10 cellular contexts compared by ENCODE assay signal in the genomic region with DNA sequence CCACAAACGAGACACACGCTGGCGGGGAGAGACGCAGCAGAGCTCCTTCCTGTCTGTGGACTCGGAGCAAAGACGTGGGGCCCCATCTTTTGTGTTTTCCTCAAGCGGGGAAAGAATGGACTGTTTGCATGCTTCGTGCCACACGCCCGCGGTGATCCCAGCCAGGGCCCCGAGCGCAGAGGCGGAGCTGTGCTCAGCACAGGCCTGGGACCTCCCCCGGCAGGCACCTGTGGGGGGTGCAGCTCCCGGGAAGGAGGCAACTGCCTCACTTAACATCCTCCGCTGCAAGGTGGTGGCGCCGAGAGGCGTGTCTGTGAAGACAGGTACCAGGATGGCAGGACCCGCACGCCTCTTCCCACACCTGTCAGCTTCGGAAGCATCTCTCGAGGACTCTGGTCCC. TPM values are rescaled to one million over a fixed set of nuclear protein-coding genes. Genes with fewer than 3 reads are reported as not detected.
A peak's percentile ranks its signal among the peaks of the same experiment; 100 is the strongest.
DNase-seq lines count a peak whose midpoint lies in the region; ATAC-seq and TF ChIP-seq lines count a peak whose summit lies in the region.
"Had no signal": no experiment of that assay in that cellular context is flagged by ENCODE, and none has a peak within 500 bp of the region (broad histone marks: within the 10 kb centered on the region; RNA-seq: fewer than 3 reads in every experiment).

No MANE protein-coding gene starts in this region.

- no peaks in the 10 kb centered on the region for H3F3A ChIP-seq in SK-N-SH (replicated peaks; ENCODE audit: insufficient read depth)

- H3K27ac ChIP-seq in SK-N-SH (ENCODE audit: low read depth in 2 of 2, low read length in 1 of 2) = no peak overlapping the region
- H3K27ac ChIP-seq in upper lobe of right lung = no peak overlapping the region
- H3K27ac ChIP-seq in stomach = no peak overlapping the region
- H3K27ac ChIP-seq in spleen = no peak overlapping the region

- H3K27me3 ChIP-seq in SK-N-SH (ENCODE audit: insufficient read depth) (peaks cover 24% of the 10 kb centered on the region), upper lobe of right lung (peaks cover 14% of the 10 kb centered on the region), stomach (peaks cover 0 to 83% (median 14%) of the 10 kb centered on the region in 3 donors), spleen (replicated peaks in 1 of 7) (peaks cover 0 to 57% (median 14%) of the 10 kb centered on the region in 7 donors)

- 63% methylated on average over 5 of the region's 24 CpGs for WGBS in SK-N-SH (ENCODE audit: low lambda C conversion rate)
- 6 to 20% (median 11%) methylated on average over 12 to 24 of the region's 24 CpGs for WGBS in stomach, 5 donors
- 0 to 20% (median 17%) methylated on average over 6 to 24 of the region's 24 CpGs for WGBS in spleen, 5 donors

- no peak overlapping the region for H3K27ac Mint-ChIP-seq in activated naive CD4-positive, alpha-beta T cell treated with anti-CD3 and anti-CD28 coated beads, Interleukin-2, amount 10 ng/mL, durations not matched to agents 7 days and 5 days

- H3K9me3 ChIP-seq in SK-N-SH = no peaks in the 10 kb centered on the region
- H3K9me3 ChIP-seq in upper lobe of right lung = no peaks in the 10 kb centered on the region
- H3K9me3 ChIP-seq in stomach = no peaks in the 10 kb centered on the region
- no peaks in the 10 kb centered on the region for H3K9me3 ChIP-seq in spleen

- POLR2A ChIA-PET in SK-N-SH (lab: Yijun Ruan, JAX) = no interaction called here

- H3K4me3 ChIP-seq in SK-N-SH (ENCODE audit: low read depth in 2 of 2, low read length in 1 of 2) (no peak overlapping the region), upper lobe of right lung (no peak overlapping the region), stomach (no peak overlapping the region), spleen (peak overlapping the region in 1 of 8 donors; percentile 36)

- H2AFZ ChIP-seq in SK-N-SH (ENCODE audit: low read depth) = no peak overlapping the region

- no peaks in the 10 kb centered on the region for H3K9me2 ChIP-seq in SK-N-SH

- peaks cover 64% of the 10 kb centered on the region for H3K27me3 Mint-ChIP-seq in activated naive CD4-positive, alpha-beta T cell treated with anti-CD3 and anti-CD28 coated beads, Interleukin-2, amount 10 ng/mL, durations not matched to agents 7 days and 5 days

- H3K9me3 Mint-ChIP-seq in activated naive CD4-positive, alpha-beta T cell treated with anti-CD3 and anti-CD28 coated beads, Interleukin-2, amount 10 ng/mL, durations not matched to agents 7 days and 5 days = peaks cover under 1% of the 10 kb centered on the region

- TF ChIP-seq POLR2A in stomach (IDR thresholded peaks at IDR 0.05) (no peak), spleen (IDR thresholded peaks at IDR 0.05) (no peak)

- ATAC-seq in SK-N-SH treated with all-trans-retinoic acid at 6 μM for 48 hours (peak; percentile 48), upper lobe of right lung (peak; percentile 38)

- no peak overlapping the region for H3K9ac ChIP-seq in SK-N-SH

- CTCF ChIA-PET in SK-N-SH (lab: Yijun Ruan, JAX) = interaction anchor here (1.1 to 3.0 kb wide), 4 partner anchors 18 to 217 kb away, joined by 3 to 14 read pairs (median 4); partner anchors contain the start of gene INPP5K
- CTCF ChIA-PET in activated naive CD4-positive, alpha-beta T cell treated with anti-CD3 and anti-CD28 coated beads, Interleukin-2, amount 10 ng/mL, durations not matched to agents 7 days and 5 days (lab: Charles Lee) = interaction anchor here (1.6 to 1.7 kb wide), 2 partner anchors 34 to 176 kb away, joined by 4 to 10 read pairs; no protein-coding TSS in a partner anchor

- intact Hi-C loops in upper lobe of right lung (cut with DNase I) = no loop called here
- intact Hi-C loops in stomach (cut with DNase I; ENCODE audit: low total_unique reads) = no loop called here
- intact Hi-C loops in spleen (cut with DNase I; ENCODE audit: low total_unique reads) = no loop called here

- H3K79me2 ChIP-seq in SK-N-SH (ENCODE audit: insufficient read depth) = no peaks in the 10 kb centered on the region

- no peak overlapping the region for H3K4me2 ChIP-seq in SK-N-SH

- DNase-seq in SK-N-SH (no peak), mucosa of gallbladder (ENCODE audit: low spot score) (peak; percentile 14), upper lobe of right lung (peak; percentile 70), DMS79 (lab: John Stamatoyannopoulos, UW) (no peak), stomach (no peak), spleen (no peak)
- DNase-seq in activated naive CD4-positive, alpha-beta T cell treated with anti-CD3 and anti-CD28 coated beads, Interleukin-2, amount 10 ng/mL, durations not matched to agents 7 days and 5 days = peak; percentile 64
- DNase-seq: NCI-H510A treated with DMSO at 0.1 percent for 48 hours had no signal

- no peak for TF ChIP-seq EP300 in SK-N-SH (IDR thresholded peaks at IDR 0.05; ENCODE audit: borderline replicate concordance in 1 of 2, low read depth in 1 of 2, low read length in 1 of 2)
- no peak for TF ChIP-seq EP300 in stomach (IDR thresholded peaks at IDR 0.05)

- TF ChIP-seq RAD21 in SK-N-SH (IDR thresholded peaks at IDR 0.05; ENCODE audit: low read length) = no peak

- H3K4me1 ChIP-seq in SK-N-SH (ENCODE audit: control insufficient read depth in 1 of 2, insufficient read depth in 2 of 2, low read depth in 1 of 2, low read length in 1 of 2) = no peaks in the 10 kb centered on the region; a peak in 1 of 4 replicates
- H3K4me1 ChIP-seq in upper lobe of right lung = no peaks in the 10 kb centered on the region
- peaks cover 0 to 12% (median 10%) of the 10 kb centered on the region in 4 donors for H3K4me1 ChIP-seq in stomach
- peaks cover 0 to 44% (median 29%) of the 10 kb centered on the region in 6 donors for H3K4me1 ChIP-seq in spleen

- H3K4me3 Mint-ChIP-seq in activated naive CD4-positive, alpha-beta T cell treated with anti-CD3 and anti-CD28 coated beads, Interleukin-2, amount 10 ng/mL, durations not matched to agents 7 days and 5 days = no peak overlapping the region

- H3K36me3 ChIP-seq in SK-N-SH (replicated peaks in 1 of 2; ENCODE audit: control insufficient read depth in 1 of 2, insufficient read depth in 2 of 2, low read length in 1 of 2) (no peaks in the 10 kb centered on the region), upper lobe of right lung (no peaks in the 10 kb centered on the region), stomach (no peaks in the 10 kb centered on the region), spleen (no peaks in the 10 kb centered on the region)

- peaks cover 68% of the 10 kb centered on the region for H3K4me1 Mint-ChIP-seq in activated naive CD4-positive, alpha-beta T cell treated with anti-CD3 and anti-CD28 coated beads, Interleukin-2, amount 10 ng/mL, durations not matched to agents 7 days and 5 days

- TF ChIP-seq CTCF in SK-N-SH (IDR thresholded peaks at IDR 0.05) (no peak), upper lobe of right lung (IDR thresholded peaks at IDR 0.05) (no peak), stomach (IDR thresholded peaks at IDR 0.05) (no peak), spleen (IDR thresholded peaks at IDR 0.05 in 8 of 11, conservative IDR thresholded peaks at IDR 0.05 in 3 of 11) (no peak)

- no peaks in the 10 kb centered on the region for H4K20me1 ChIP-seq in SK-N-SH (ENCODE audit: insufficient read depth)

- peaks cover 9% of the 10 kb centered on the region for H3K36me3 Mint-ChIP-seq in activated naive CD4-positive, alpha-beta T cell treated with anti-CD3 and anti-CD28 coated beads, Interleukin-2, amount 10 ng/mL, durations not matched to agents 7 days and 5 days

TF ChIP-seq in SK-N-SH treated with all-trans-retinoic acid at 6 μM for 48 hours, 23 proteins besides CTCF, POLR2A, EP300 and RAD21 (continues in another document):
- no peak for TF ChIP-seq PATZ1 (CRISPR knock-in tag; IDR thresholded peaks at IDR 0.05; ENCODE audit: borderline replicate concordance)

TF ChIP-seq in SK-N-SH, 30 proteins besides CTCF, POLR2A, EP300 and RAD21:
- no peak for TF ChIP-seq RCOR1 (IDR thresholded peaks at IDR 0.05; ENCODE audit: low read length)
- no peak for TF ChIP-seq FOSL2 (IDR thresholded peaks at IDR 0.05; ENCODE audit: borderline replicate concordance, low read depth)
- TF ChIP-seq MAX (IDR thresholded peaks at IDR 0.05; ENCODE audit: low read depth) = no peak
- no peak for TF ChIP-seq SMC3 (IDR thresholded peaks at IDR 0.05; ENCODE audit: low read depth, low read length)

RNA-seq across cellular contexts. Expression of gene TRARG1, which starts 19.2 kb away (rescaled TPM):
- polyA plus RNA-seq in SK-N-SH (2012; rRNA removed) (not detected in 2 replicates), stomach (under 1 TPM; 0.03 to 0.76 (median 0.25) TPM), spleen (under 1 TPM; 0.03 to 0.22 (median 0.11) TPM)
- not detected in 2 replicates for polyA plus RNA-seq in SK-N-SH (2012; cell fraction: cytosol; rRNA removed)
- not detected in 2 replicates for polyA plus RNA-seq in SK-N-SH (2012; cell fraction: nucleus; rRNA removed)
- total RNA-seq in mucosa of gallbladder (not detected), upper lobe of right lung (not detected), stomach (under 1 TPM in 1 of 5 donors, not detected in 4; 0.18 TPM), spleen (not detected)
- total RNA-seq: urinary bladder had no signal

RNA-seq across cellular contexts. Expression of gene BHLHA9, which starts 28.4 kb away (rescaled TPM):
- polyA plus RNA-seq in SK-N-SH (2012; rRNA removed) = not detected in 2 replicates
- not detected in 2 replicates for polyA plus RNA-seq in SK-N-SH (2012; cell fraction: cytosol; rRNA removed)
- not detected in 2 replicates for polyA plus RNA-seq in SK-N-SH (2012; cell fraction: nucleus; rRNA removed)
- not detected for total RNA-seq in mucosa of gallbladder
- total RNA-seq in upper lobe of right lung = not detected
- total RNA-seq in stomach = not detected
- polyA plus RNA-seq in stomach = not detected
- total RNA-seq in spleen = not detected
- not detected for polyA plus RNA-seq in spleen
- total RNA-seq: urinary bladder had no signal
- polyA plus RNA-seq: urinary bladder had no signal

Comparison
In these comparisons a context has a peak if more than half of its experiments do, and no peak if none do; other contexts are left out.
1. DNase-seq: peak in activated naive CD4-positive, alpha-beta T cell treated with anti-CD3 and anti-CD28 coated beads, Interleukin-2, amount 10 ng/mL, durations not matched to agents 7 days and 5 days (single experiment), mucosa of gallbladder (single experiment) and upper lobe of right lung (single experiment); none in SK-N-SH (single experiment), DMS79 (single experiment), stomach (single experiment) and spleen (single experiment).